31 cellular contexts compared by ENCODE assay signal in genomic region chr10:76453328-76453727, GRCh38.
"Had no signal": no experiment of that assay in that cellular context is flagged by ENCODE, and none has a peak within 500 bp of the region (broad histone marks: within the 10 kb centered on the region; RNA-seq: fewer than 3 reads in every experiment).

No MANE protein-coding gene starts in this region.

- H3K9me3 Mint-ChIP-seq: activated B cell treated with CpG ODN at 0.5 μM for 24 hours; activated CD8-positive, alpha-beta T cell treated with anti-CD3 and anti-CD28 coated beads for 36 hours; T-helper 2 cell treated with Interferon-gamma antibody and Interleukin-4, amounts not matched to agents 5 μg/mL and 100 μg/mL, for 36 hours had no signal

- ATAC-seq: activated CD4-positive, CD25-positive, alpha-beta regulatory T cell treated with anti-CD3 and anti-CD28 coated beads, Interleukin-2, amount 50 U/mL, for 24 hours; activated CD8-positive, alpha-beta T cell treated with anti-CD3 and anti-CD28 coated beads for 36 hours; activated T-cell treated with anti-CD3 and anti-CD28 coated beads, Interleukin-2, amount 50 U/mL, for 4 hours; activated T-helper 17 cell treated with anti-CD3 and anti-CD28 coated beads, Interleukin-2, amount 50 U/mL, for 72 hours; T-helper 17 cell had no signal

- H3K4me3 Mint-ChIP-seq: activated B cell treated with CpG ODN at 0.5 μM for 24 hours; activated CD8-positive, alpha-beta T cell treated with anti-CD3 and anti-CD28 coated beads for 36 hours; activated naive CD8-positive, alpha-beta T cell; activated T-cell treated with anti-CD3 and anti-CD28 coated beads, Interleukin-2, amount 50 U/mL, for 4 hours; activated T-helper 17 cell treated with anti-CD3 and anti-CD28 coated beads, Interleukin-2, amount 50 U/mL, for 72 hours; brain; T-helper 17 cell; T-helper 2 cell treated with Interferon-gamma antibody and Interleukin-4, amounts not matched to agents 5 μg/mL and 100 μg/mL, for 36 hours had no signal

- H3K4me1 Mint-ChIP-seq: activated B cell treated with CpG ODN at 0.5 μM for 24 hours; activated T-helper 17 cell treated with anti-CD3 and anti-CD28 coated beads, Interleukin-2, amount 50 U/mL, for 72 hours; T-helper 17 cell had no signal

- H3K27ac ChIP-seq: breast epithelium, cardiac muscle cell, colonic mucosa, epithelial cell of prostate, WERI-Rb-1 had no signal

- H3K4me1 ChIP-seq: breast epithelium, colonic mucosa had no signal

- H3K27me3 Mint-ChIP-seq: activated B cell treated with CpG ODN at 0.5 μM for 24 hours; activated CD8-positive, alpha-beta T cell treated with anti-CD3 and anti-CD28 coated beads for 36 hours; activated T-helper 17 cell treated with anti-CD3 and anti-CD28 coated beads, Interleukin-2, amount 50 U/mL, for 72 hours; brain; T-helper 17 cell had no signal

- H3K36me3 Mint-ChIP-seq: activated naive CD8-positive, alpha-beta T cell; brain had no signal

- H3K9me3 ChIP-seq: breast epithelium, colonic mucosa, esophagus squamous epithelium had no signal

- H3K36me3 ChIP-seq: breast epithelium, cardiac muscle cell, colonic mucosa, esophagus squamous epithelium, WERI-Rb-1 had no signal

- H3K4me3 ChIP-seq: breast epithelium, cardiac muscle cell, colonic mucosa, esophagus squamous epithelium had no signal

- H3K27ac Mint-ChIP-seq: activated B cell treated with CpG ODN at 0.5 μM for 24 hours; activated CD8-positive, alpha-beta T cell treated with anti-CD3 and anti-CD28 coated beads for 36 hours; activated naive CD8-positive, alpha-beta T cell; activated T-helper 17 cell treated with anti-CD3 and anti-CD28 coated beads, Interleukin-2, amount 50 U/mL, for 72 hours; brain; T-helper 17 cell; T-helper 2 cell treated with Interferon-gamma antibody and Interleukin-4, amounts not matched to agents 5 μg/mL and 100 μg/mL, for 36 hours had no signal

- DNase-seq: activated B cell treated with CpG ODN at 0.5 μM for 24 hours; activated CD4-positive, alpha-beta T cell treated with anti-CD3 and anti-CD28 coated beads for 48 hours; activated CD4-positive, alpha-beta T cell treated with anti-CD3 and anti-CD28 coated beads, Interleukin-2, amount 50 U/mL, for 1 hour; activated CD4-positive, alpha-beta T cell treated with anti-CD3 and anti-CD28 coated beads, Interleukin-2, amount 50 U/mL, for 48 hours; activated CD8-positive, alpha-beta memory T cell treated with anti-CD3 and anti-CD28 coated beads for 24 hours; activated CD8-positive, alpha-beta T cell treated with anti-CD3 and anti-CD28 coated beads for 36 hours; activated effector memory CD4-positive, alpha-beta T cell treated with Interleukin-2 at 50 U/mL for 16 hours; activated gamma-delta T cell treated with Interleukin-2 at 50 U/mL for 16 hours; activated naive CD4-positive, alpha-beta T cell treated with anti-CD3 and anti-CD28 coated beads, Interleukin-2, amount 50 U/mL, for 16 hours; activated naive CD4-positive, alpha-beta T cell treated with Interleukin-2 at 50 U/mL for 16 hours; activated T-cell treated with anti-CD3 and anti-CD28 coated beads, Interleukin-2, amount 50 U/mL, for 4 hours; amygdala; aorta; central memory CD4-positive, alpha-beta T cell; cerebellar nuclear complex; colonic mucosa; effector CD8-positive, alpha-beta T cell; esophagus squamous epithelium; foreskin fibroblast; head of caudate nucleus; T-helper 17 cell; T1000; WERI-Rb-1 had no signal

- H3K27me3 ChIP-seq: breast epithelium, cardiac muscle cell, colonic mucosa, esophagus squamous epithelium had no signal
